ENCODE assay signal across 2 cellular contexts in the genomic region with DNA sequence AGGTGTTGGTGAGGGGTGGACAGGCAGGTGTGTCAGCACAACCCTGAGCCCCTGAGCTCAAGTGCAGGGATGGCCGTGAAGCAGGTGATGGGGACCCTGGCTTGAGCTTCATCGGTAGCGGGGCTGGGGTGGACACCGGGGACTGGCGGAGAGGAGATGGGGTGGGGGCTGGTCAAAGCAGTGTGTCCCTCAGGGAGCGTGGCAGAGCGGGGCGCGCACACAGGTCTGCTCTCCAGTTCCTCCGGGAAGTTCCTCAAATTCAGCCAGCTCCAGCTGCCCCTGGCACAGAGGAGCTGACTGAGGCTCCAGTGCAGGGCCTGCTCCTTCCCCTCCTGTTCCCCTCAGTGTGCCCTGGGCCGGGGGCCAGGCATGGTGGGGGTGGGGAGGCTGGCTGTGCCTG. TPM values are rescaled to one million over a fixed set of nuclear protein-coding genes. Genes with fewer than 3 reads are reported as not detected.
"Had no signal": no experiment of that assay in that cellular context is flagged by ENCODE, and none has a peak within 500 bp of the region (broad histone marks: within the 10 kb centered on the region; RNA-seq: fewer than 3 reads in every experiment).

No MANE protein-coding gene starts in this region.

RNA-seq across cellular contexts. Expression of gene RIMBP3B, which starts 19.7 kb away (rescaled TPM):
- total RNA-seq: PC-9, Peyer's patch had no signal
